In the genomic region with DNA sequence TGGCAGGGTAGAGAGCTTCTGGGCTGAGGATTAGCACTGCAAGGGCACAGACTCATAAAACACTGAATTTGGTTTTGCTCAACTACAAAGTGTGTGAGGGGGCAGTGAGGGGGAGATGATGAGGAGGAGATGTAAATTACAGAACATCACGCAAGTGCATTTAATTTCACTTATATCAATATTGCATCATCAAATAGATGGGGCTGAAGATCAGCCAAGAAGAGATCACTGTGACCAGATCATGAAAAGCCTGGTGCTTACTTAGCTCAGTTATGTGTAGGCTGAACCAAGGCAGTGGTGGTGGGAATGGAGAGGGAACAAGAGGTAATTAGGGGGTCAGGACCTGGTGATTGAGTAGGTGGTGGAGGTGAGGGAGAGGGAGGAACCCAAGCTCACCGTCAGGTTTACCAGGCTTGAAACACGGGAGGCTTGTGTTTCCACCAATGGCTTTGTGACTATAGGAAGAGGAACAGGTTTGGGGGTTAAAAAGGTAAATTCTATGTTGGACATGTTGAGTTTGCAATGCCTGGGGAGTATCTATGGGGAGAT, we compare ENCODE assay signal across 2 cellular contexts.
TF ChIP-seq lines count a peak whose summit lies in the region.

No MANE protein-coding gene starts in this region.

TF ChIP-seq in K562, 482 proteins besides CTCF, POLR2A, EP300 and RAD21:
- TF ChIP-seq CEBPB (tag; IDR thresholded peaks at IDR 0.05) (peak; percentile 63), HNRNPL (IDR thresholded peaks at IDR 0.05; ENCODE audit: low read depth, low read length) (no peak), ZSCAN32 (CRISPR knock-in tag; IDR thresholded peaks at IDR 0.05) (peak; percentile 48; the same call in 1 of the 2 replicates), CEBPG (CRISPR knock-in tag; IDR thresholded peaks at IDR 0.05) (peak; percentile 40; the same call in 1 of the 2 replicates), CEBPG (tag; conservative IDR thresholded peaks at IDR 0.05 in 1 of 2, IDR thresholded peaks at IDR 0.05 in 1 of 2) (peak; percentile 62 to 66), YBX1 (IDR thresholded peaks at IDR 0.05) (no peak), PURB (CRISPR knock-in tag; IDR thresholded peaks at IDR 0.05; ENCODE audit: low read depth) (no peak), MCM2 (IDR thresholded peaks at IDR 0.05; ENCODE audit: low read depth) (no peak), SETDB1 (IDR thresholded peaks at IDR 0.05; ENCODE audit: low read length) (no peak)
- TF ChIP-seq, protein P1, sequence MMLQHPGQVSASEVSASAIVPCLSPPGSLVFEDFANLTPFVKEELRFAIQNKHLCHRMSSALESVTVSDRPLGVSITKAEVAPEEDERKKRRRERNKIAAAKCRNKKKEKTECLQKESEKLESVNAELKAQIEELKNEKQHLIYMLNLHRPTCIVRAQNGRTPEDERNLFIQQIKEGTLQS (IDR thresholded peaks at IDR 0.05), result peak; percentile 87
- TF ChIP-seq, protein P1 (CRISPR knock-in tag; conservative IDR thresholded peaks at IDR 0.05), result no peak
TF ChIP-seq in K562: peak in this region for 4.

TF ChIP-seq in WTC11, 78 proteins besides CTCF, POLR2A, EP300 and RAD21:
- TF ChIP-seq, protein P2, sequence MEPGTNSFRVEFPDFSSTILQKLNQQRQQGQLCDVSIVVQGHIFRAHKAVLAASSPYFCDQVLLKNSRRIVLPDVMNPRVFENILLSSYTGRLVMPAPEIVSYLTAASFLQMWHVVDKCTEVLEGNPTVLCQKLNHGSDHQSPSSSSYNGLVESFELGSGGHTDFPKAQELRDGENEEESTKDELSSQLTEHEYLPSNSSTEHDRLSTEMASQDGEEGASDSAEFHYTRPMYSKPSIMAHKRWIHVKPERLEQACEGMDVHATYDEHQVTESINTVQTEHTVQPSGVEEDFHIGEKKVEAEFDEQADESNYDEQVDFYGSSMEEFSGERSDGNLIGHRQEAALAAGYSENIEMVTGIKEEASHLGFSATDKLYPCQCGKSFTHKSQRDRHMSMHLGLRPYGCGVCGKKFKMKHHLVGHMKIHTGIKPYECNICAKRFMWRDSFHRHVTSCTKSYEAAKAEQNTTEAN (CRISPR knock-in tag; IDR thresholded peaks at IDR 0.05), result no peak
- TF ChIP-seq EMX1 (CRISPR knock-in tag; IDR thresholded peaks at IDR 0.05) (no peak), TP53 (CRISPR knock-in tag; IDR thresholded peaks at IDR 0.05) (no peak), KAT7 (CRISPR knock-in tag; IDR thresholded peaks at IDR 0.05; ENCODE audit: borderline replicate concordance) (no peak), CBFB (CRISPR knock-in tag; IDR thresholded peaks at IDR 0.05; ENCODE audit: low read depth) (no peak), NR1H2 (CRISPR knock-in tag; IDR thresholded peaks at IDR 0.05) (no peak), ZNF138 (CRISPR knock-in tag; conservative IDR thresholded peaks at IDR 0.05) (no peak), GABPB1 (CRISPR knock-in tag; IDR thresholded peaks at IDR 0.05) (no peak), ZNF121 (CRISPR knock-in tag; IDR thresholded peaks at IDR 0.05) (no peak), ZNF396 (CRISPR knock-in tag; IDR thresholded peaks at IDR 0.05; ENCODE audit: borderline replicate concordance) (no peak), SP1 (CRISPR knock-in tag; conservative IDR thresholded peaks at IDR 0.05) (no peak), ZNF263 (CRISPR knock-in tag; IDR thresholded peaks at IDR 0.05; ENCODE audit: low read depth) (no peak)
- TF ChIP-seq, protein P3, sequence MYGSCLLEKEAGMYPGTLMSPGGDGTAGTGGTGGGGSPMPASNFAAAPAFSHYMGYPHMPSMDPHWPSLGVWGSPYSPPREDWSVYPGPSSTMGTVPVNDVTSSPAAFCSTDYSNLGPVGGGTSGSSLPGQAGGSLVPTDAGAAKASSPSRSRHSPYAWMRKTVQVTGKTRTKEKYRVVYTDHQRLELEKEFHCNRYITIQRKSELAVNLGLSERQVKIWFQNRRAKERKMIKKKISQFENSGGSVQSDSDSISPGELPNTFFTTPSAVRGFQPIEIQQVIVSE (CRISPR knock-in tag; IDR thresholded peaks at IDR 0.05; ENCODE audit: borderline replicate concordance), result no peak
- TF ChIP-seq, protein P4, sequence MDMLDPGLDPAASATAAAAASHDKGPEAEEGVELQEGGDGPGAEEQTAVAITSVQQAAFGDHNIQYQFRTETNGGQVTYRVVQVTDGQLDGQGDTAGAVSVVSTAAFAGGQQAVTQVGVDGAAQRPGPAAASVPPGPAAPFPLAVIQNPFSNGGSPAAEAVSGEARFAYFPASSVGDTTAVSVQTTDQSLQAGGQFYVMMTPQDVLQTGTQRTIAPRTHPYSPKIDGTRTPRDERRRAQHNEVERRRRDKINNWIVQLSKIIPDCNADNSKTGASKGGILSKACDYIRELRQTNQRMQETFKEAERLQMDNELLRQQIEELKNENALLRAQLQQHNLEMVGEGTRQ (CRISPR knock-in tag; IDR thresholded peaks at IDR 0.05), result no peak
- TF ChIP-seq, protein P5, sequence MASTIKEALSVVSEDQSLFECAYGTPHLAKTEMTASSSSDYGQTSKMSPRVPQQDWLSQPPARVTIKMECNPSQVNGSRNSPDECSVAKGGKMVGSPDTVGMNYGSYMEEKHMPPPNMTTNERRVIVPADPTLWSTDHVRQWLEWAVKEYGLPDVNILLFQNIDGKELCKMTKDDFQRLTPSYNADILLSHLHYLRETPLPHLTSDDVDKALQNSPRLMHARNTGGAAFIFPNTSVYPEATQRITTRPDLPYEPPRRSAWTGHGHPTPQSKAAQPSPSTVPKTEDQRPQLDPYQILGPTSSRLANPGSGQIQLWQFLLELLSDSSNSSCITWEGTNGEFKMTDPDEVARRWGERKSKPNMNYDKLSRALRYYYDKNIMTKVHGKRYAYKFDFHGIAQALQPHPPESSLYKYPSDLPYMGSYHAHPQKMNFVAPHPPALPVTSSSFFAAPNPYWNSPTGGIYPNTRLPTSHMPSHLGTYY (CRISPR knock-in tag; IDR thresholded peaks at IDR 0.05), result no peak
- TF ChIP-seq, protein P1 (CRISPR knock-in tag; conservative IDR thresholded peaks at IDR 0.05), result no peak
- TF ChIP-seq, protein P6, sequence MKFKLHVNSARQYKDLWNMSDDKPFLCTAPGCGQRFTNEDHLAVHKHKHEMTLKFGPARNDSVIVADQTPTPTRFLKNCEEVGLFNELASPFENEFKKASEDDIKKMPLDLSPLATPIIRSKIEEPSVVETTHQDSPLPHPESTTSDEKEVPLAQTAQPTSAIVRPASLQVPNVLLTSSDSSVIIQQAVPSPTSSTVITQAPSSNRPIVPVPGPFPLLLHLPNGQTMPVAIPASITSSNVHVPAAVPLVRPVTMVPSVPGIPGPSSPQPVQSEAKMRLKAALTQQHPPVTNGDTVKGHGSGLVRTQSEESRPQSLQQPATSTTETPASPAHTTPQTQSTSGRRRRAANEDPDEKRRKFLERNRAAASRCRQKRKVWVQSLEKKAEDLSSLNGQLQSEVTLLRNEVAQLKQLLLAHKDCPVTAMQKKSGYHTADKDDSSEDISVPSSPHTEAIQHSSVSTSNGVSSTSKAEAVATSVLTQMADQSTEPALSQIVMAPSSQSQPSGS (CRISPR knock-in tag; IDR thresholded peaks at IDR 0.05; ENCODE audit: borderline replicate concordance, low read depth), result no peak
- TF ChIP-seq, protein P7, sequence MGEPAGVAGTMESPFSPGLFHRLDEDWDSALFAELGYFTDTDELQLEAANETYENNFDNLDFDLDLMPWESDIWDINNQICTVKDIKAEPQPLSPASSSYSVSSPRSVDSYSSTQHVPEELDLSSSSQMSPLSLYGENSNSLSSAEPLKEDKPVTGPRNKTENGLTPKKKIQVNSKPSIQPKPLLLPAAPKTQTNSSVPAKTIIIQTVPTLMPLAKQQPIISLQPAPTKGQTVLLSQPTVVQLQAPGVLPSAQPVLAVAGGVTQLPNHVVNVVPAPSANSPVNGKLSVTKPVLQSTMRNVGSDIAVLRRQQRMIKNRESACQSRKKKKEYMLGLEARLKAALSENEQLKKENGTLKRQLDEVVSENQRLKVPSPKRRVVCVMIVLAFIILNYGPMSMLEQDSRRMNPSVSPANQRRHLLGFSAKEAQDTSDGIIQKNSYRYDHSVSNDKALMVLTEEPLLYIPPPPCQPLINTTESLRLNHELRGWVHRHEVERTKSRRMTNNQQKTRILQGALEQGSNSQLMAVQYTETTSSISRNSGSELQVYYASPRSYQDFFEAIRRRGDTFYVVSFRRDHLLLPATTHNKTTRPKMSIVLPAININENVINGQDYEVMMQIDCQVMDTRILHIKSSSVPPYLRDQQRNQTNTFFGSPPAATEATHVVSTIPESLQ (CRISPR knock-in tag; IDR thresholded peaks at IDR 0.05), result no peak
- TF ChIP-seq, protein P8, sequence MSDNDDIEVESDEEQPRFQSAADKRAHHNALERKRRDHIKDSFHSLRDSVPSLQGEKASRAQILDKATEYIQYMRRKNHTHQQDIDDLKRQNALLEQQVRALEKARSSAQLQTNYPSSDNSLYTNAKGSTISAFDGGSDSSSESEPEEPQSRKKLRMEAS (CRISPR knock-in tag; IDR thresholded peaks at IDR 0.05), result no peak
- TF ChIP-seq, protein P9, sequence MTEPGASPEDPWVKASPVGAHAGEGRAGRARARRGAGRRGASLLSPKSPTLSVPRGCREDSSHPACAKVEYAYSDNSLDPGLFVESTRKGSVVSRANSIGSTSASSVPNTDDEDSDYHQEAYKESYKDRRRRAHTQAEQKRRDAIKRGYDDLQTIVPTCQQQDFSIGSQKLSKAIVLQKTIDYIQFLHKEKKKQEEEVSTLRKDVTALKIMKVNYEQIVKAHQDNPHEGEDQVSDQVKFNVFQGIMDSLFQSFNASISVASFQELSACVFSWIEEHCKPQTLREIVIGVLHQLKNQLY (CRISPR knock-in tag; IDR thresholded peaks at IDR 0.05), result no peak
